1 cellular context compared by ENCODE assay signal in the genomic region with DNA sequence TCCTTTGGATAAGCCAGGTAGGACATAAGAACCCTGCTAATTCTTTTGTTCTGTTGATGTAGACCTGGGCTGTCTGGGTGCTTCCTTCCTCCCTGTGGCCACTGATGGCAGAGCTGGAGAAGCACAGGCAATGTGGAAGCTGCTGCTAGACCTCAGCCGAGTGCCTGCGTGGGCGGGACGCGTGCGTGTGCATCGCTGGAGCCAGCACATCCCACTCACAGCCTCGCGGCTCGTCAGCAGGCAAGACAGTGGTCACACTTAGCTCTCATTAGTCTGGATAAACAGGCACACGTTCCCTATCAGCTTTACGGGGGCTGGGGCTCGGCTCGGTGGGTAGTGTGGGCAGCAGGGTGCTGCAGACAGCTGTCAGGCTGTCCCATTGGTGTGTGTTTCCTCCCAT.
A peak's percentile ranks its signal among the peaks of the same experiment; 100 is the strongest.
TF ChIP-seq lines count a peak whose summit lies in the region.

No MANE protein-coding gene starts in this region.

TF ChIP-seq in GM12878, 131 proteins besides CTCF, POLR2A, EP300 and RAD21 (continued from another document):
- TF ChIP-seq ZBTB40 (IDR thresholded peaks at IDR 0.05; ENCODE audit: borderline replicate concordance) (no peak), TAF1 (IDR thresholded peaks at IDR 0.05; ENCODE audit: borderline replicate concordance, low read depth, low read length) (no peak), SMC3 (IDR thresholded peaks at IDR 0.05; ENCODE audit: borderline replicate concordance, low read length) (no peak), MYC (IDR thresholded peaks at IDR 0.05; ENCODE audit: insufficient read depth, insufficient read length, insufficient replicate concordance, low read length, severe bottlenecking) (no peak), DPF2 (IDR thresholded peaks at IDR 0.05) (peak; percentile 62; the same call in 1 of the 2 replicates), ZNF274 (IDR thresholded peaks at IDR 0.05; ENCODE audit: insufficient read depth, insufficient read length) (no peak), TARDBP (IDR thresholded peaks at IDR 0.05; ENCODE audit: borderline replicate concordance) (no peak), SP1 (IDR thresholded peaks at IDR 0.05; ENCODE audit: low read depth, low read length) (no peak), MTA2 (IDR thresholded peaks at IDR 0.05; ENCODE audit: low read depth) (peak; percentile 35; the same call in 1 of the 2 replicates), IKZF2 (IDR thresholded peaks at IDR 0.05) (peak; percentile 18 to 33; a peak in 1 of 4 replicates), IKZF1 (conservative IDR thresholded peaks at IDR 0.05) (peak; percentile 59), RBBP5 (conservative IDR thresholded peaks at IDR 0.05) (no peak), CEBPB (IDR thresholded peaks at IDR 0.05; ENCODE audit: borderline replicate concordance in 1 of 2, low read depth in 2 of 2, low read length in 2 of 2) (no peak), BHLHE40 (IDR thresholded peaks at IDR 0.05; ENCODE audit: borderline replicate concordance in 1 of 2, low read depth in 2 of 2, low read length in 1 of 2) (peak in 1 of 2 experiments; percentile 52; a peak in 1 of 4 replicates), RUNX3 (IDR thresholded peaks at IDR 0.05; ENCODE audit: low read length) (no peak), KLF5 (IDR thresholded peaks at IDR 0.05; ENCODE audit: partially characterized antibody) (no peak), SUPT20H (IDR thresholded peaks at IDR 0.05; ENCODE audit: borderline replicate concordance, control insufficient read depth, low read depth, low read length) (no peak), POLR2AphosphoS5 (IDR thresholded peaks at IDR 0.05; ENCODE audit: low read length) (no peak), HDAC2 (IDR thresholded peaks at IDR 0.05) (no peak), E2F8 (IDR thresholded peaks at IDR 0.05; ENCODE audit: low read depth, partially characterized antibody) (no peak), NFYA (IDR thresholded peaks at IDR 0.05; ENCODE audit: borderline replicate concordance, low read depth, low read length) (no peak), STAT1 (conservative IDR thresholded peaks at IDR 0.05) (no peak), NFXL1 (IDR thresholded peaks at IDR 0.05; ENCODE audit: borderline replicate concordance) (no peak), HCFC1 (IDR thresholded peaks at IDR 0.05; ENCODE audit: low read length) (no peak), SPI1 (IDR thresholded peaks at IDR 0.05; ENCODE audit: borderline replicate concordance, insufficient read depth, low read depth, low read length) (no peak)
- TF ChIP-seq, protein P1, sequence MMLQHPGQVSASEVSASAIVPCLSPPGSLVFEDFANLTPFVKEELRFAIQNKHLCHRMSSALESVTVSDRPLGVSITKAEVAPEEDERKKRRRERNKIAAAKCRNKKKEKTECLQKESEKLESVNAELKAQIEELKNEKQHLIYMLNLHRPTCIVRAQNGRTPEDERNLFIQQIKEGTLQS (IDR thresholded peaks at IDR 0.05; ENCODE audit: borderline replicate concordance, extremely low read depth, low read depth, low read length) = no peak
- TF ChIP-seq, protein P2, sequence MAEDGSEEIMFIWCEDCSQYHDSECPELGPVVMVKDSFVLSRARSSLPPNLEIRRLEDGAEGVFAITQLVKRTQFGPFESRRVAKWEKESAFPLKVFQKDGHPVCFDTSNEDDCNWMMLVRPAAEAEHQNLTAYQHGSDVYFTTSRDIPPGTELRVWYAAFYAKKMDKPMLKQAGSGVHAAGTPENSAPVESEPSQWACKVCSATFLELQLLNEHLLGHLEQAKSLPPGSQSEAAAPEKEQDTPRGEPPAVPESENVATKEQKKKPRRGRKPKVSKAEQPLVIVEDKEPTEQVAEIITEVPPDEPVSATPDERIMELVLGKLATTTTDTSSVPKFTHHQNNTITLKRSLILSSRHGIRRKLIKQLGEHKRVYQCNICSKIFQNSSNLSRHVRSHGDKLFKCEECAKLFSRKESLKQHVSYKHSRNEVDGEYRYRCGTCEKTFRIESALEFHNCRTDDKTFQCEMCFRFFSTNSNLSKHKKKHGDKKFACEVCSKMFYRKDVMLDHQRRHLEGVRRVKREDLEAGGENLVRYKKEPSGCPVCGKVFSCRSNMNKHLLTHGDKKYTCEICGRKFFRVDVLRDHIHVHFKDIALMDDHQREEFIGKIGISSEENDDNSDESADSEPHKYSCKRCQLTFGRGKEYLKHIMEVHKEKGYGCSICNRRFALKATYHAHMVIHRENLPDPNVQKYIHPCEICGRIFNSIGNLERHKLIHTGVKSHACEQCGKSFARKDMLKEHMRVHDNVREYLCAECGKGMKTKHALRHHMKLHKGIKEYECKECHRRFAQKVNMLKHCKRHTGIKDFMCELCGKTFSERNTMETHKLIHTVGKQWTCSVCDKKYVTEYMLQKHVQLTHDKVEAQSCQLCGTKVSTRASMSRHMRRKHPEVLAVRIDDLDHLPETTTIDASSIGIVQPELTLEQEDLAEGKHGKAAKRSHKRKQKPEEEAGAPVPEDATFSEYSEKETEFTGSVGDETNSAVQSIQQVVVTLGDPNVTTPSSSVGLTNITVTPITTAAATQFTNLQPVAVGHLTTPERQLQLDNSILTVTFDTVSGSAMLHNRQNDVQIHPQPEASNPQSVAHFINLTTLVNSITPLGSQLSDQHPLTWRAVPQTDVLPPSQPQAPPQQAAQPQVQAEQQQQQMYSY (CRISPR knock-in tag; IDR thresholded peaks at IDR 0.05) = no peak
- TF ChIP-seq, protein P3, sequence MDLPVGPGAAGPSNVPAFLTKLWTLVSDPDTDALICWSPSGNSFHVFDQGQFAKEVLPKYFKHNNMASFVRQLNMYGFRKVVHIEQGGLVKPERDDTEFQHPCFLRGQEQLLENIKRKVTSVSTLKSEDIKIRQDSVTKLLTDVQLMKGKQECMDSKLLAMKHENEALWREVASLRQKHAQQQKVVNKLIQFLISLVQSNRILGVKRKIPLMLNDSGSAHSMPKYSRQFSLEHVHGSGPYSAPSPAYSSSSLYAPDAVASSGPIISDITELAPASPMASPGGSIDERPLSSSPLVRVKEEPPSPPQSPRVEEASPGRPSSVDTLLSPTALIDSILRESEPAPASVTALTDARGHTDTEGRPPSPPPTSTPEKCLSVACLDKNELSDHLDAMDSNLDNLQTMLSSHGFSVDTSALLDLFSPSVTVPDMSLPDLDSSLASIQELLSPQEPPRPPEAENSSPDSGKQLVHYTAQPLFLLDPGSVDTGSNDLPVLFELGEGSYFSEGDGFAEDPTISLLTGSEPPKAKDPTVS (IDR thresholded peaks at IDR 0.05; ENCODE audit: low read depth, low read length) = no peak
- TF ChIP-seq, protein P4, sequence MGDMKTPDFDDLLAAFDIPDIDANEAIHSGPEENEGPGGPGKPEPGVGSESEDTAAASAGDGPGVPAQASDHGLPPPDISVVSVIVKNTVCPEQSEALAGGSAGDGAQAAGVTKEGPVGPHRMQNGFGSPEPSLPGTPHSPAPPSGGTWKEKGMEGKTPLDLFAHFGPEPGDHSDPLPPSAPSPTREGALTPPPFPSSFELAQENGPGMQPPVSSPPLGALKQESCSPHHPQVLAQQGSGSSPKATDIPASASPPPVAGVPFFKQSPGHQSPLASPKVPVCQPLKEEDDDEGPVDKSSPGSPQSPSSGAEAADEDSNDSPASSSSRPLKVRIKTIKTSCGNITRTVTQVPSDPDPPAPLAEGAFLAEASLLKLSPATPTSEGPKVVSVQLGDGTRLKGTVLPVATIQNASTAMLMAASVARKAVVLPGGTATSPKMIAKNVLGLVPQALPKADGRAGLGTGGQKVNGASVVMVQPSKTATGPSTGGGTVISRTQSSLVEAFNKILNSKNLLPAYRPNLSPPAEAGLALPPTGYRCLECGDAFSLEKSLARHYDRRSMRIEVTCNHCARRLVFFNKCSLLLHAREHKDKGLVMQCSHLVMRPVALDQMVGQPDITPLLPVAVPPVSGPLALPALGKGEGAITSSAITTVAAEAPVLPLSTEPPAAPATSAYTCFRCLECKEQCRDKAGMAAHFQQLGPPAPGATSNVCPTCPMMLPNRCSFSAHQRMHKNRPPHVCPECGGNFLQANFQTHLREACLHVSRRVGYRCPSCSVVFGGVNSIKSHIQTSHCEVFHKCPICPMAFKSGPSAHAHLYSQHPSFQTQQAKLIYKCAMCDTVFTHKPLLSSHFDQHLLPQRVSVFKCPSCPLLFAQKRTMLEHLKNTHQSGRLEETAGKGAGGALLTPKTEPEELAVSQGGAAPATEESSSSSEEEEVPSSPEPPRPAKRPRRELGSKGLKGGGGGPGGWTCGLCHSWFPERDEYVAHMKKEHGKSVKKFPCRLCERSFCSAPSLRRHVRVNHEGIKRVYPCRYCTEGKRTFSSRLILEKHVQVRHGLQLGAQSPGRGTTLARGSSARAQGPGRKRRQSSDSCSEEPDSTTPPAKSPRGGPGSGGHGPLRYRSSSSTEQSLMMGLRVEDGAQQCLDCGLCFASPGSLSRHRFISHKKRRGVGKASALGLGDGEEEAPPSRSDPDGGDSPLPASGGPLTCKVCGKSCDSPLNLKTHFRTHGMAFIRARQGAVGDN (IDR thresholded peaks at IDR 0.05) = no peak
- TF ChIP-seq, protein P5, sequence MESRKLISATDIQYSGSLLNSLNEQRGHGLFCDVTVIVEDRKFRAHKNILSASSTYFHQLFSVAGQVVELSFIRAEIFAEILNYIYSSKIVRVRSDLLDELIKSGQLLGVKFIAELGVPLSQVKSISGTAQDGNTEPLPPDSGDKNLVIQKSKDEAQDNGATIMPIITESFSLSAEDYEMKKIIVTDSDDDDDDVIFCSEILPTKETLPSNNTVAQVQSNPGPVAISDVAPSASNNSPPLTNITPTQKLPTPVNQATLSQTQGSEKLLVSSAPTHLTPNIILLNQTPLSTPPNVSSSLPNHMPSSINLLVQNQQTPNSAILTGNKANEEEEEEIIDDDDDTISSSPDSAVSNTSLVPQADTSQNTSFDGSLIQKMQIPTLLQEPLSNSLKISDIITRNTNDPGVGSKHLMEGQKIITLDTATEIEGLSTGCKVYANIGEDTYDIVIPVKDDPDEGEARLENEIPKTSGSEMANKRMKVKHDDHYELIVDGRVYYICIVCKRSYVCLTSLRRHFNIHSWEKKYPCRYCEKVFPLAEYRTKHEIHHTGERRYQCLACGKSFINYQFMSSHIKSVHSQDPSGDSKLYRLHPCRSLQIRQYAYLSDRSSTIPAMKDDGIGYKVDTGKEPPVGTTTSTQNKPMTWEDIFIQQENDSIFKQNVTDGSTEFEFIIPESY (IDR thresholded peaks at IDR 0.05) = peak; percentile 91
